ENCODE assay signal across 9 cellular contexts in the genomic region with DNA sequence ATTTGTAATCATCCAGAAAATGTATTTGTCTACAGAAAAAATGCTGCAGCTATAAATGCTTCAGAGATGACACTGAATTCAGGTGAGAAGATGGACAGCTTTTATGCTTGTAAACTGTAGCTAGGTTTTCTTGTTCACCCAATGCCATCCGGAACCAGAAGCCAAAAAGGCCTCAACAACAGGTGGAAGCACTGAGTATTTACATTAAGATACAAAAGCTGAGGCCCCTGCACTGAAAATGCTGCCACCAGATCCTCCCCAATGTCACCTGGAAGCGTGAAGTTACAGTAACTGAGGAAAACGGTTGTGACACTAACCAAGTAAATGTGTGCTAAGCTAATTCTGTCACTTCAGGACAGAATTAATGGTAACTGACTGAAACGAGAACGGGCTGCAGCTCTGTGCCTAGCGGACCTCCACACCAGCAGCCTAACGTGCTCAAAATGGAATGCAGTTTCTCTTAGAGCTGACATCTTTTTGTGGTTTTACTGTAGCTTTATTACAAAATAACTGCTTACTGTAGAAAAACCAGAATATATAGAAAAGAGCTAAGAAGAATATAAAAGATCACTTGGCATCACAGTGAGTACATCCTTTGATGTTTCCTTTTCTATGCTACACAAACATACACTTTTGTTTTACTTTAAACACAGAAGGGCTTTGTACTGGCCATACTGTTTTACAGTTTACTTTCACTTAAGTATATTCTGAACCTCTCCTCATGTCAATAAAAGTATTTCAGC. TPM values are rescaled to one million over a fixed set of nuclear protein-coding genes. Genes with fewer than 3 reads are reported as not detected.
DNase-seq lines count a peak whose midpoint lies in the region; ATAC-seq lines count a peak whose summit lies in the region.
"Had no signal": no experiment of that assay in that cellular context is flagged by ENCODE, and none has a peak within 500 bp of the region (broad histone marks: within the 10 kb centered on the region; RNA-seq: fewer than 3 reads in every experiment).

No MANE protein-coding gene starts in this region.

- peaks cover 70 to 95% (median 77%) of the 10 kb centered on the region in 4 donors for H3K4me1 Mint-ChIP-seq in CD4-positive, alpha-beta memory T cell
- H3K4me1 Mint-ChIP-seq in activated naive CD8-positive, alpha-beta T cell treated with anti-CD3 and anti-CD28 coated beads, Interleukin-2, amount 10 ng/mL, durations not matched to agents 7 days and 5 days = peaks cover 79% of the 10 kb centered on the region
- H3K4me1 Mint-ChIP-seq in naive thymus-derived CD4-positive, alpha-beta T cell = peaks cover 59 to 88% (median 84%) of the 10 kb centered on the region in 7 donors

- no peak overlapping the region for H3K27ac ChIP-seq in CD4-positive, alpha-beta memory T cell (ENCODE audit: low read depth, low read length)
- no peak overlapping the region for H3K27ac ChIP-seq in naive thymus-derived CD4-positive, alpha-beta T cell (ENCODE audit: low read depth, low read length)

- H3K4me3 ChIP-seq in CD4-positive, alpha-beta memory T cell (ENCODE audit: low read length in 2 of 2) = no peak overlapping the region
- peak overlapping the region; percentile 10 for H3K4me3 ChIP-seq in naive thymus-derived CD4-positive, alpha-beta T cell (ENCODE audit: low read length)
- H3K4me3 ChIP-seq: heart right ventricle had no signal

- H3K27me3 ChIP-seq in CD4-positive, alpha-beta memory T cell (ENCODE audit: insufficient read depth, low read length) = no peaks in the 10 kb centered on the region
- H3K27me3 ChIP-seq in naive thymus-derived CD4-positive, alpha-beta T cell (ENCODE audit: control insufficient read depth in 2 of 2, insufficient read depth in 2 of 2, low read length in 2 of 2) = no peaks in the 10 kb centered on the region
- H3K27me3 ChIP-seq: heart right ventricle had no signal

- no peaks in the 10 kb centered on the region for H3K9me3 ChIP-seq in CD4-positive, alpha-beta memory T cell (ENCODE audit: control insufficient read depth in 1 of 2, low read length in 2 of 2)
- H3K9me3 ChIP-seq in naive thymus-derived CD4-positive, alpha-beta T cell (ENCODE audit: control insufficient read depth in 2 of 3, low read length in 3 of 3) = no peaks in the 10 kb centered on the region
- H3K9me3 ChIP-seq: heart right ventricle had no signal

- POLR2A ChIA-PET in CD4-positive, alpha-beta memory T cell (lab: Charles Lee; ENCODE audit: partially characterized antibody) = interaction anchor here (0.5 to 6.4 kb wide), 4 partner anchors 8 to 233 kb away, joined by 3 to 64 read pairs (median 9); partner anchors contain the start of genes CHSY1 and SNRPA1
- POLR2A ChIA-PET in activated naive CD8-positive, alpha-beta T cell treated with anti-CD3 and anti-CD28 coated beads, Interleukin-2, amount 10 ng/mL, durations not matched to agents 7 days and 5 days (lab: Charles Lee) = interaction anchor here (3.3 to 3.8 kb wide), 2 partner anchors 8 to 116 kb away, joined by 14 to 22 read pairs; partner anchors contain the start of gene CHSY1
- POLR2A ChIA-PET in naive thymus-derived CD4-positive, alpha-beta T cell (lab: Charles Lee) = interaction anchor here (0.5 kb wide), 1 partner anchor 39 kb away, joined by 3 read pairs; no protein-coding TSS in a partner anchor

- DNase-seq in CD4-positive, alpha-beta memory T cell = no peak
- DNase-seq in Kasumi-1 (lab: John Stamatoyannopoulos, UW) (peak; percentile 18 to 45), hypothalamus (lab: John Stamatoyannopoulos, UW) (no peak), DMS79 (lab: John Stamatoyannopoulos, UW) (no peak), GF-D8 (lab: John Stamatoyannopoulos, UW) (no peak)
- no peak for DNase-seq in activated naive CD8-positive, alpha-beta T cell treated with anti-CD3 and anti-CD28 coated beads, Interleukin-2, amount 10 ng/mL, durations not matched to agents 7 days and 5 days
- DNase-seq in naive thymus-derived CD4-positive, alpha-beta T cell = peak in 1 of 9 donors; percentile 19
- DNase-seq: heart right ventricle had no signal

- H3K4me3 Mint-ChIP-seq in CD4-positive, alpha-beta memory T cell = peak overlapping the region in 6 of 8 donors; percentile 42 to 89 (median 68)
- H3K4me3 Mint-ChIP-seq in activated naive CD8-positive, alpha-beta T cell treated with anti-CD3 and anti-CD28 coated beads, Interleukin-2, amount 10 ng/mL, durations not matched to agents 7 days and 5 days = peak overlapping the region; percentile 78
- H3K4me3 Mint-ChIP-seq in naive thymus-derived CD4-positive, alpha-beta T cell = peak overlapping the region in 9 of 10 donors; percentile 27 to 83 (median 66)

- H3K9me3 Mint-ChIP-seq in CD4-positive, alpha-beta memory T cell = no peaks in the 10 kb centered on the region
- H3K9me3 Mint-ChIP-seq in activated naive CD8-positive, alpha-beta T cell treated with anti-CD3 and anti-CD28 coated beads, Interleukin-2, amount 10 ng/mL, durations not matched to agents 7 days and 5 days = no peaks in the 10 kb centered on the region
- H3K9me3 Mint-ChIP-seq in naive thymus-derived CD4-positive, alpha-beta T cell = no peaks in the 10 kb centered on the region

- no peaks in the 10 kb centered on the region for H3K27me3 Mint-ChIP-seq in CD4-positive, alpha-beta memory T cell
- H3K27me3 Mint-ChIP-seq in activated naive CD8-positive, alpha-beta T cell treated with anti-CD3 and anti-CD28 coated beads, Interleukin-2, amount 10 ng/mL, durations not matched to agents 7 days and 5 days = no peaks in the 10 kb centered on the region
- H3K27me3 Mint-ChIP-seq in naive thymus-derived CD4-positive, alpha-beta T cell = no peaks in the 10 kb centered on the region

- CTCF ChIA-PET in CD4-positive, alpha-beta memory T cell (lab: Charles Lee; ENCODE audit: partially characterized antibody) = interaction anchor here (0.8 to 6.1 kb wide), 12 partner anchors 10 to 894 kb away, joined by 3 to 33 read pairs (median 5); no protein-coding TSS in a partner anchor
- CTCF ChIA-PET in naive thymus-derived CD4-positive, alpha-beta T cell (lab: Charles Lee) = no interaction called here

- no peaks in the 10 kb centered on the region for H3K36me3 Mint-ChIP-seq in CD4-positive, alpha-beta memory T cell
- peaks cover 26% of the 10 kb centered on the region for H3K36me3 Mint-ChIP-seq in activated naive CD8-positive, alpha-beta T cell treated with anti-CD3 and anti-CD28 coated beads, Interleukin-2, amount 10 ng/mL, durations not matched to agents 7 days and 5 days
- peaks cover 0 to 19% (median 0%) of the 10 kb centered on the region in 5 donors for H3K36me3 Mint-ChIP-seq in naive thymus-derived CD4-positive, alpha-beta T cell

- peak overlapping the region; percentile 82 to 97 (median 89) for H3K27ac Mint-ChIP-seq in CD4-positive, alpha-beta memory T cell
- peak overlapping the region; percentile 85 for H3K27ac Mint-ChIP-seq in activated naive CD8-positive, alpha-beta T cell treated with anti-CD3 and anti-CD28 coated beads, Interleukin-2, amount 10 ng/mL, durations not matched to agents 7 days and 5 days
- H3K27ac Mint-ChIP-seq in naive thymus-derived CD4-positive, alpha-beta T cell = peak overlapping the region; percentile 52 to 83 (median 74)

- H3K4me1 ChIP-seq in CD4-positive, alpha-beta memory T cell (ENCODE audit: insufficient read depth, low read length) = peaks cover 92% of the 10 kb centered on the region
- H3K4me1 ChIP-seq in naive thymus-derived CD4-positive, alpha-beta T cell (ENCODE audit: control insufficient read depth in 2 of 2, insufficient read depth in 2 of 2, low read length in 2 of 2) = peaks cover 64 to 83% of the 10 kb centered on the region in 2 donors

- H3K36me3 ChIP-seq in CD4-positive, alpha-beta memory T cell (ENCODE audit: insufficient read depth, low read length) = no peaks in the 10 kb centered on the region
- H3K36me3 ChIP-seq in naive thymus-derived CD4-positive, alpha-beta T cell (ENCODE audit: control insufficient read depth in 2 of 3, insufficient read depth in 3 of 3, low read length in 3 of 3) = no peaks in the 10 kb centered on the region

- ATAC-seq in activated naive CD8-positive, alpha-beta T cell treated with anti-CD3 and anti-CD28 coated beads, Interleukin-2, amount 10 ng/mL, durations not matched to agents 7 days and 5 days (ENCODE audit: low read depth) = no peak
- ATAC-seq in naive thymus-derived CD4-positive, alpha-beta T cell = no peak
- no peak for ATAC-seq in HG02981 (IDR thresholded peaks at IDR 0.05; ENCODE audit: unreplicated experiment)

- intact Hi-C loops in CD4-positive, alpha-beta memory T cell (cut with micrococcal nuclease) = loop anchor here (5.0 kb wide), 1 partner anchor 37 kb away; no protein-coding TSS in a partner anchor
- intact Hi-C loops in naive thymus-derived CD4-positive, alpha-beta T cell (cut with micrococcal nuclease) = loop anchor here in 1 of 2 donors (5.0 kb wide), 1 partner anchor 37 kb away; no protein-coding TSS in a partner anchor

RNA-seq across cellular contexts. Expression of gene CHSY1, which starts 7.6 kb away (rescaled TPM):
- 10 to 100 TPM; 11.1 to 11.9 TPM for total RNA-seq in CD4-positive, alpha-beta memory T cell
- polyA plus RNA-seq in CD4-positive, alpha-beta memory T cell = 1 to 10 TPM in 1 of 2 donors, under 1 TPM in 1; 0.64 to 2.7 TPM
- total RNA-seq in activated naive CD8-positive, alpha-beta T cell treated with anti-CD3 and anti-CD28 coated beads, Interleukin-2, amount 10 ng/mL, durations not matched to agents 7 days and 5 days = 10 to 100 TPM; 37.0 to 37.8 TPM
- total RNA-seq in naive thymus-derived CD4-positive, alpha-beta T cell = 10 to 100 TPM in 3 of 5 experiments, 1 to 10 TPM in 2; 8.9 to 47.0 (median 10.8) TPM
- 1 to 10 TPM in 1 of 2 donors, under 1 TPM in 1; 0.78 to 1.2 TPM for polyA plus RNA-seq in naive thymus-derived CD4-positive, alpha-beta T cell

RNA-seq across cellular contexts. Expression of gene SELENOS, which starts 33.1 kb away (rescaled TPM):
- 10 to 100 TPM; 49.1 to 53.8 TPM for total RNA-seq in CD4-positive, alpha-beta memory T cell
- 100 to 1,000 TPM in 1 of 2 donors, 10 to 100 TPM in 1; 69.8 to 112 TPM for polyA plus RNA-seq in CD4-positive, alpha-beta memory T cell
- 10 to 100 TPM; 27.2 to 28.2 TPM for total RNA-seq in activated naive CD8-positive, alpha-beta T cell treated with anti-CD3 and anti-CD28 coated beads, Interleukin-2, amount 10 ng/mL, durations not matched to agents 7 days and 5 days
- total RNA-seq in naive thymus-derived CD4-positive, alpha-beta T cell = 10 to 100 TPM; 24.8 to 42.2 (median 37.6) TPM
- 10 to 100 TPM; 43.9 to 48.2 TPM for polyA plus RNA-seq in naive thymus-derived CD4-positive, alpha-beta T cell

RNA-seq across cellular contexts. Expression of gene SNRPA1, which starts 50.8 kb away (rescaled TPM):
- total RNA-seq in CD4-positive, alpha-beta memory T cell = 100 to 1,000 TPM in 1 of 2 experiments, 10 to 100 TPM in 1; 90.5 to 100 TPM
- polyA plus RNA-seq in CD4-positive, alpha-beta memory T cell = 10 to 100 TPM; 76.6 to 82.0 TPM
- total RNA-seq in activated naive CD8-positive, alpha-beta T cell treated with anti-CD3 and anti-CD28 coated beads, Interleukin-2, amount 10 ng/mL, durations not matched to agents 7 days and 5 days = 100 to 1,000 TPM; 121 TPM
- 100 to 1,000 TPM in 3 of 5 experiments, 10 to 100 TPM in 2; 80.1 to 212 (median 110) TPM for total RNA-seq in naive thymus-derived CD4-positive, alpha-beta T cell
- 10 to 100 TPM; 59.6 to 86.8 TPM for polyA plus RNA-seq in naive thymus-derived CD4-positive, alpha-beta T cell

Comparison
In these comparisons a context has a peak if more than half of its experiments do, and no peak if none do; other contexts are left out.
1. DNase-seq: peak in Kasumi-1 (2 of 2); none in CD4-positive, alpha-beta memory T cell (0 of 5), activated naive CD8-positive, alpha-beta T cell treated with anti-CD3 and anti-CD28 coated beads, Interleukin-2, amount 10 ng/mL, durations not matched to agents 7 days and 5 days (single experiment), hypothalamus (0 of 51), DMS79 (single experiment) and GF-D8 (single experiment).
2. Peak in every context shown above with its lines, with median percentiles within 50 percentile points of each other: H3K27ac Mint-ChIP-seq and H3K4me3 Mint-ChIP-seq.